12 cellular contexts compared by ENCODE assay signal in the genomic region with DNA sequence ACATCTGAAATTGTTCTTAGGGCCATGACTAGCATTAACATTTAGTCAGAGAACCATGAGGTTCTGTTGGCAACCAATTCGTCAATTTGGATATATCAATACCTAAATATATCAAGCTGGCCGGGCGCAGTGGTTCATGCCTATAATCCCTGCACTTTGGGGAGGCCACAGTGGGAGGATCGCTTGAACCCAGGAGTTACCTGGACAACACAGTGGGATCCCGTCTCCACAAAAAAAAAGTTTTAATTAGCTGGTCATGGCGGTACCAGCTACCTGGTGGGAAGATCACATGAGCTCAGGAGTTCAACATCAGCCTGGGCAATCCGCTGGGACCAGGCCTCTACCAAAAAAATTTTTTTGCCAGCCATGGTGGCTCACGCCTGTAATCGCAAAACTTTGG. TPM values are rescaled to one million over a fixed set of nuclear protein-coding genes. Genes with fewer than 3 reads are reported as not detected.
A peak's percentile ranks its signal among the peaks of the same experiment; 100 is the strongest.
DNase-seq lines count a peak whose midpoint lies in the region; ATAC-seq and TF ChIP-seq lines count a peak whose summit lies in the region.
"Had no signal": no experiment of that assay in that cellular context is flagged by ENCODE, and none has a peak within 500 bp of the region (broad histone marks: within the 10 kb centered on the region; RNA-seq: fewer than 3 reads in every experiment).

No MANE protein-coding gene starts in this region.

- DNase-seq in right atrium auricular region (ENCODE audit: low spot score) = no peak
- no peak for DNase-seq in left ventricle myocardium superior
- DNase-seq in GM10248 (ENCODE audit: extremely low spot score) = no peak
- DNase-seq in stimulated activated CD4-positive, alpha-beta T cell treated with anti-CD3 and anti-CD28 coated beads, Interleukin-1b, Interleukin-23, amount 100 ng/mL, for 48 hours = no peak
- DNase-seq in NK-92 treated with Interleukin-12 subunit alpha and Interleukin-12 subunit beta, amount 100 ng/mL, for 24 hours (lab: John Stamatoyannopoulos, UW) = no peak
- DNase-seq in stimulated activated CD4-positive, alpha-beta T cell treated with anti-CD3 and anti-CD28 coated beads, Interleukin-4, amount 100 ng/mL, for 4 hours = no peak
- DNase-seq: activated naive CD4-positive, alpha-beta T cell treated with anti-CD3 and anti-CD28 coated beads, Interleukin-2, amount 50 U/mL, for 16 hours; NCI-H1694 treated with DMSO at 0.1 percent for 48 hours; NCI-H524 had no signal

- no peaks in the 10 kb centered on the region for H3K27me3 Mint-ChIP-seq in brain

- H3K27ac Mint-ChIP-seq in brain = peak overlapping the region in 1 of 5 experiments; percentile 61

- intact Hi-C loops in left ventricle myocardium superior (cut with micrococcal nuclease) = no loop called here

- POLR2A ChIA-PET in GM10248 (lab: Yijun Ruan, JAX) = interaction anchor here (1.1 kb wide), 1 partner anchor 9 kb away, joined by 6 read pairs; no protein-coding TSS in a partner anchor

- peak overlapping the region in 3 of 5 experiments; percentile 26 to 56 (median 43) for H3K4me3 Mint-ChIP-seq in brain

- H3K4me1 ChIP-seq in right atrium auricular region (peaks cover 0 to 92% of the 10 kb centered on the region in 2 donors), neutrophil (ENCODE audit: control insufficient read depth in 1 of 2, insufficient read depth in 1 of 2, low read depth in 1 of 2, low read length in 1 of 2) (peaks cover 39 to 50% of the 10 kb centered on the region in 2 experiments)

- CTCF ChIA-PET in GM10248 (lab: Yijun Ruan, JAX) = interaction anchor here (0.9 to 5.7 kb wide), 5 partner anchors 13 to 124 kb away, joined by 3 to 53 read pairs (median 4); no protein-coding TSS in a partner anchor

- peaks cover 86% of the 10 kb centered on the region for H3K4me1 Mint-ChIP-seq in brain

- peaks cover 0 to 2% (median 0%) of the 10 kb centered on the region in 5 experiments for H3K9me3 Mint-ChIP-seq in brain
- H3K9me3 Mint-ChIP-seq: nephron had no signal

- no peak for ATAC-seq in left ventricle myocardium superior

- H3K27ac ChIP-seq in right atrium auricular region (peak overlapping the region; percentile 70 to 86), neutrophil (peak overlapping the region; percentile 59)

- no peaks in the 10 kb centered on the region for H3K9me3 ChIP-seq in right atrium auricular region
- no peaks in the 10 kb centered on the region for H3K9me3 ChIP-seq in neutrophil

- peaks cover 80% of the 10 kb centered on the region for H3K36me3 Mint-ChIP-seq in brain

- H3K4me3 ChIP-seq in right atrium auricular region (peak overlapping the region in 1 of 2 donors; percentile 8), neutrophil (ENCODE audit: low read depth in 1 of 2, low read length in 1 of 2) (no peak overlapping the region)

- TF ChIP-seq CTCF in right atrium auricular region (IDR thresholded peaks at IDR 0.05) = no peak
- no peak for TF ChIP-seq CTCF in brain (conservative IDR thresholded peaks at IDR 0.05)
- TF ChIP-seq CTCF in neutrophil (IDR thresholded peaks at IDR 0.05) = no peak
- no peak for TF ChIP-seq CTCF in GM10248 (IDR thresholded peaks at IDR 0.05; ENCODE audit: control extremely low read depth, extremely low read depth, low read depth, missing control alignments)

- no peaks in the 10 kb centered on the region for H3K27me3 ChIP-seq in right atrium auricular region
- H3K27me3 ChIP-seq in neutrophil = no peaks in the 10 kb centered on the region

- H3K36me3 ChIP-seq in right atrium auricular region = no peaks in the 10 kb centered on the region
- H3K36me3 ChIP-seq in neutrophil = peaks cover 3% of the 10 kb centered on the region

RNA-seq across cellular contexts. Expression of gene YWHAE, which starts 8.4 kb away (rescaled TPM):
- total RNA-seq in right atrium auricular region (100 to 1,000 TPM; 655 to 703 TPM), left ventricle myocardium superior (620 TPM)
- polyA plus RNA-seq in brain (ENCODE audit: insufficient read depth, low read depth, low replicate concordance) = 1,200 TPM
